Comparison of ENCODE assay signal across 7 cellular contexts in genomic region chr10:73873843-73874215, GRCh38. TPM values are rescaled to one million over a fixed set of nuclear protein-coding genes. Genes with fewer than 3 reads are reported as not detected.
A peak's percentile ranks its signal among the peaks of the same experiment; 100 is the strongest.
DNase-seq lines count a peak whose midpoint lies in the region; ATAC-seq and TF ChIP-seq lines count a peak whose summit lies in the region.

No MANE protein-coding gene starts in this region.

- H2AFZ ChIP-seq in Karpas-422 (ENCODE audit: low read length) = no peak overlapping the region

- H3K9me3 ChIP-seq in Karpas-422 (ENCODE audit: low read length) = no peaks in the 10 kb centered on the region

- no peaks in the 10 kb centered on the region for H3K9me3 Mint-ChIP-seq in chondrocyte (ENCODE audit: low read depth)
- H3K9me3 Mint-ChIP-seq in natural killer cell treated with Interleukin-12 subunit alpha and Interleukin-12 subunit beta and Interleukin-15 and Interleukin-18, amount 100 ng/mL, for 72 hours = no peaks in the 10 kb centered on the region

- peak overlapping the region; percentile 65 for H3K4me2 ChIP-seq in Karpas-422 (ENCODE audit: low read depth, low read length, poor library complexity, severe bottlenecking)

- peak overlapping the region; percentile 74 for H3K4me3 ChIP-seq in Karpas-422 (ENCODE audit: low read length)

- peak overlapping the region; percentile 81 for H3K9ac ChIP-seq in Karpas-422 (ENCODE audit: low read length)

- H3K27ac ChIP-seq in Karpas-422 (ENCODE audit: low read length) = no peak overlapping the region

- H3K4me1 ChIP-seq in Karpas-422 (ENCODE audit: low read length) = peaks cover 21% of the 10 kb centered on the region

- no peak overlapping the region for H3K27ac Mint-ChIP-seq in chondrocyte (ENCODE audit: unreplicated experiment)
- H3K27ac Mint-ChIP-seq in natural killer cell treated with Interleukin-12 subunit alpha and Interleukin-12 subunit beta and Interleukin-15 and Interleukin-18, amount 100 ng/mL, for 72 hours = no peak overlapping the region

- peaks cover 10% of the 10 kb centered on the region; the same call in 1 of the 2 replicates for H4K20me1 ChIP-seq in Karpas-422 (ENCODE audit: insufficient read depth, low read depth, low read length)

- no peaks in the 10 kb centered on the region for H3K27me3 ChIP-seq in Karpas-422 (ENCODE audit: low read length)

- H3K27me3 Mint-ChIP-seq in chondrocyte (ENCODE audit: low read depth) = no peaks in the 10 kb centered on the region
- peaks cover 4 to 6% of the 10 kb centered on the region in 2 donors for H3K27me3 Mint-ChIP-seq in natural killer cell treated with Interleukin-12 subunit alpha and Interleukin-12 subunit beta and Interleukin-15 and Interleukin-18, amount 100 ng/mL, for 72 hours

- peaks cover 41% of the 10 kb centered on the region for H3K79me2 ChIP-seq in Karpas-422 (ENCODE audit: low read length)

- H3K4me3 Mint-ChIP-seq in chondrocyte (ENCODE audit: unreplicated experiment) = peak overlapping the region; percentile 66
- H3K4me3 Mint-ChIP-seq in natural killer cell treated with Interleukin-12 subunit alpha and Interleukin-12 subunit beta and Interleukin-15 and Interleukin-18, amount 100 ng/mL, for 72 hours = peak overlapping the region; percentile 88

- ATAC-seq in GM18867 (IDR thresholded peaks at IDR 0.05; ENCODE audit: unreplicated experiment) = peak; percentile 1
- ATAC-seq in natural killer cell treated with Interleukin-12 subunit alpha and Interleukin-12 subunit beta and Interleukin-15 and Interleukin-18, amount 100 ng/mL, for 72 hours = peak; percentile 1 to 12
- no peak for ATAC-seq in HG03520 (IDR thresholded peaks at IDR 0.05; ENCODE audit: unreplicated experiment)
- no peak for ATAC-seq in HG02623 (IDR thresholded peaks at IDR 0.05; ENCODE audit: unreplicated experiment)
- ATAC-seq in GM21723 (IDR thresholded peaks at IDR 0.05; ENCODE audit: unreplicated experiment) = no peak

- peaks cover 12% of the 10 kb centered on the region for H3K36me3 Mint-ChIP-seq in chondrocyte (ENCODE audit: low read depth)
- no peaks in the 10 kb centered on the region for H3K36me3 Mint-ChIP-seq in natural killer cell treated with Interleukin-12 subunit alpha and Interleukin-12 subunit beta and Interleukin-15 and Interleukin-18, amount 100 ng/mL, for 72 hours

- peaks cover 9% of the 10 kb centered on the region; the same call in 1 of the 2 replicates for H3K36me3 ChIP-seq in Karpas-422 (ENCODE audit: insufficient read depth, low read length)

- DNase-seq in Karpas-422 (peak; percentile 54), chondrocyte (ENCODE audit: low spot score) (no peak)
- DNase-seq in natural killer cell treated with Interleukin-12 subunit alpha and Interleukin-12 subunit beta and Interleukin-15 and Interleukin-18, amount 100 ng/mL, for 72 hours (ENCODE audit: low spot score) = no peak

- peaks cover 34% of the 10 kb centered on the region for H3K4me1 Mint-ChIP-seq in chondrocyte (ENCODE audit: low read depth)
- H3K4me1 Mint-ChIP-seq in natural killer cell treated with Interleukin-12 subunit alpha and Interleukin-12 subunit beta and Interleukin-15 and Interleukin-18, amount 100 ng/mL, for 72 hours (ENCODE audit: low read depth in 2 of 2) = peaks cover 23 to 35% of the 10 kb centered on the region in 2 donors

- TF ChIP-seq CTCF in chondrocyte (IDR thresholded peaks at IDR 0.05) = no peak

- no peaks in the 10 kb centered on the region for H3K9me2 ChIP-seq in Karpas-422 (replicated peaks; ENCODE audit: insufficient read depth, low read length)

RNA-seq across cellular contexts. Expression of gene CAMK2G, which starts 0.5 kb away (rescaled TPM):
- 28.2 and 33.5 TPM in 2 replicates for total RNA-seq in Karpas-422 (2014; rRNA removed; shearing (Covaris generic); ENCODE audit: low replicate concordance)
- total RNA-seq in chondrocyte = 30.5 to 31.7 TPM (median 30.5 TPM) in 3 replicates
- 10 to 100 TPM in 1 of 2 donors, 1 to 10 TPM in 1; 6.9 to 15.3 TPM for total RNA-seq in natural killer cell treated with Interleukin-12 subunit alpha and Interleukin-12 subunit beta and Interleukin-15 and Interleukin-18, amount 100 ng/mL, for 72 hours

RNA-seq across cellular contexts. Expression of gene PLAU, which starts 37.1 kb away (rescaled TPM):
- 3.2 and 6.3 TPM in 2 replicates for total RNA-seq in Karpas-422 (2014; rRNA removed; shearing (Covaris generic); ENCODE audit: low replicate concordance)
- total RNA-seq in chondrocyte = 54.2 to 84.9 TPM (median 54.8 TPM) in 3 replicates
- total RNA-seq in natural killer cell treated with Interleukin-12 subunit alpha and Interleukin-12 subunit beta and Interleukin-15 and Interleukin-18, amount 100 ng/mL, for 72 hours = not detected

Comparison
In these comparisons a context has a peak if more than half of its experiments do, and no peak if none do; other contexts are left out.
1. ATAC-seq: peak in GM18867 (single experiment) and natural killer cell treated with Interleukin-12 subunit alpha and Interleukin-12 subunit beta and Interleukin-15 and Interleukin-18, amount 100 ng/mL, for 72 hours (2 of 2); none in HG03520 (single experiment), HG02623 (single experiment) and GM21723 (single experiment).